21 cellular contexts compared by ENCODE assay signal in the genomic region with DNA sequence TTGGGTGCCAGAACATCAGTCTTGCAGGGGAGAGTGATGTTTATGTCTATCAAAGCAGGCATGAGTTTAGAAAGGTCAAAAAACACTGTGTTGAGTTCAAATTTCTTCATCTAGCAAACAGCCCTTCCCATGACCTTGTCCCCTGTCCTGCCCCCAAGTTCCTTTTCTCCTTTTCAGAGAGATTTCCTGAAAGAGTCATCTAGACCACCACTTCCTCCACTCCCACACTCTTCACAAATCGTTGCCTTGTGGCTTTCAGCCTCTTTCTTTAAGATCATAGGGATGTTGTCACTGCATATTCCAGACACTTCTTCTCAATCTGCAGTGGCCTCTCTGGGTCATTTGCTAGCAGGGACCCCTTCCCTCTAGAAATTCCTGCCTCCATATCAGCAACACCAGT.
"Had no signal": no experiment of that assay in that cellular context is flagged by ENCODE, and none has a peak within 500 bp of the region (broad histone marks: within the 10 kb centered on the region; RNA-seq: fewer than 3 reads in every experiment).

No MANE protein-coding gene starts in this region.

- H3K4me3 ChIP-seq: body of pancreas, colonic mucosa, hepatocyte, left ventricle myocardium inferior, thyroid gland, vagina had no signal

- H3K36me3 Mint-ChIP-seq: activated naive CD8-positive, alpha-beta T cell; memory B cell; natural killer cell treated with Interleukin-12 subunit alpha and Interleukin-12 subunit beta and Interleukin-15 and Interleukin-18, amount 100 ng/mL, for 72 hours; stimulated activated naive B cell treated with anti-CD40 and anti-IgM and Interleukin-4, amounts not matched to agents 10 μg/mL and 1 μg/mL and 100 μg/mL, for 72 hours had no signal

- H3K4me3 Mint-ChIP-seq: activated CD4-positive, alpha-beta T cell treated with anti-CD3 and anti-CD28 coated beads, Interleukin-2, amount 10 ng/mL, durations not matched to agents 24 days and 14 days; activated CD8-positive, alpha-beta T cell treated with anti-CD3 and anti-CD28 coated beads, Interleukin-2, amount 10 ng/mL, durations not matched to agents 7 days and 5 days; activated naive CD8-positive, alpha-beta T cell; memory B cell; natural killer cell treated with Interleukin-12 subunit alpha and Interleukin-12 subunit beta and Interleukin-15 and Interleukin-18, amount 100 ng/mL, for 72 hours; stimulated activated naive B cell treated with anti-CD40 and anti-IgM and Interleukin-4, amounts not matched to agents 10 μg/mL and 1 μg/mL and 100 μg/mL, for 72 hours had no signal

- H3K27ac ChIP-seq: body of pancreas, colonic mucosa, hepatocyte, left ventricle myocardium inferior, thyroid gland, vagina had no signal

- H3K36me3 ChIP-seq: colonic mucosa, left ventricle myocardium inferior, thyroid gland, vagina had no signal

- H3K9me3 Mint-ChIP-seq: activated CD4-positive, alpha-beta T cell treated with anti-CD3 and anti-CD28 coated beads, Interleukin-2, amount 10 ng/mL, durations not matched to agents 24 days and 14 days; memory B cell; natural killer cell treated with Interleukin-12 subunit alpha and Interleukin-12 subunit beta and Interleukin-15 and Interleukin-18, amount 100 ng/mL, for 72 hours; stimulated activated naive B cell treated with anti-CD40 and anti-IgM and Interleukin-4, amounts not matched to agents 10 μg/mL and 1 μg/mL and 100 μg/mL, for 72 hours had no signal

- H3K4me1 ChIP-seq: body of pancreas, colonic mucosa, left ventricle myocardium inferior, vagina had no signal

- H3K27me3 Mint-ChIP-seq: activated CD4-positive, alpha-beta T cell treated with anti-CD3 and anti-CD28 coated beads, Interleukin-2, amount 10 ng/mL, durations not matched to agents 24 days and 14 days; activated naive CD8-positive, alpha-beta T cell; memory B cell; natural killer cell treated with Interleukin-12 subunit alpha and Interleukin-12 subunit beta and Interleukin-15 and Interleukin-18, amount 100 ng/mL, for 72 hours; stimulated activated naive B cell treated with anti-CD40 and anti-IgM and Interleukin-4, amounts not matched to agents 10 μg/mL and 1 μg/mL and 100 μg/mL, for 72 hours had no signal

- H3K27me3 ChIP-seq: body of pancreas, colonic mucosa, hepatocyte, thyroid gland, vagina had no signal

- H3K27ac Mint-ChIP-seq: activated CD4-positive, alpha-beta T cell treated with anti-CD3 and anti-CD28 coated beads, Interleukin-2, amount 10 ng/mL, durations not matched to agents 24 days and 14 days; activated CD8-positive, alpha-beta T cell treated with anti-CD3 and anti-CD28 coated beads, Interleukin-2, amount 10 ng/mL, durations not matched to agents 7 days and 5 days; activated naive CD8-positive, alpha-beta T cell; memory B cell; natural killer cell treated with Interleukin-12 subunit alpha and Interleukin-12 subunit beta and Interleukin-15 and Interleukin-18, amount 100 ng/mL, for 72 hours; stimulated activated naive B cell treated with anti-CD40 and anti-IgM and Interleukin-4, amounts not matched to agents 10 μg/mL and 1 μg/mL and 100 μg/mL, for 72 hours had no signal

- ATAC-seq: activated CD8-positive, alpha-beta T cell treated with anti-CD3 and anti-CD28 coated beads, Interleukin-2, amount 10 ng/mL, durations not matched to agents 7 days and 5 days; body of pancreas; natural killer cell treated with Interleukin-12 subunit alpha and Interleukin-12 subunit beta and Interleukin-15 and Interleukin-18, amount 100 ng/mL, for 72 hours; stimulated activated naive B cell treated with anti-CD40 and anti-IgM and Interleukin-4, amounts not matched to agents 10 μg/mL and 1 μg/mL and 100 μg/mL, for 72 hours had no signal

- H3K9me3 ChIP-seq: body of pancreas, colonic mucosa, left ventricle myocardium inferior, thyroid gland, vagina had no signal

- H3K4me2 ChIP-seq: hepatocyte had no signal

- H2AFZ ChIP-seq: hepatocyte had no signal

- DNase-seq: activated CD4-positive, alpha-beta T cell treated with anti-CD3 and anti-CD28 coated beads, Interleukin-2, amount 10 ng/mL, durations not matched to agents 24 days and 14 days; activated CD4-positive, CD25-positive, alpha-beta regulatory T cell; activated CD8-positive, alpha-beta memory T cell treated with anti-CD3 and anti-CD28 coated beads, Interleukin-2, amount 50 U/mL, for 4 hours; activated CD8-positive, alpha-beta T cell treated with anti-CD3 and anti-CD28 coated beads, Interleukin-2, amount 10 ng/mL, durations not matched to agents 7 days and 5 days; activated effector memory CD4-positive, alpha-beta T cell treated with anti-CD3 and anti-CD28 coated beads, Interleukin-2, amount 50 U/mL, for 16 hours; activated T-cell treated with anti-CD3 and anti-CD28 coated beads, Interleukin-2, amount 50 U/mL, for 48 hours; amniotic stem cell; body of pancreas; caudate nucleus; colonic mucosa; kidney; left ventricle myocardium inferior; nucleus accumbens; stimulated activated CD4-positive, alpha-beta T cell treated with anti-CD3 and anti-CD28 coated beads, Interleukin-2, amount 100 ng/mL, for 48 hours; stimulated activated naive B cell treated with anti-CD40 and anti-IgM and Interleukin-4, amounts not matched to agents 10 μg/mL and 1 μg/mL and 100 μg/mL, for 72 hours; thyroid gland had no signal

- H3K4me1 Mint-ChIP-seq: activated CD4-positive, alpha-beta T cell treated with anti-CD3 and anti-CD28 coated beads, Interleukin-2, amount 10 ng/mL, durations not matched to agents 24 days and 14 days; memory B cell; stimulated activated naive B cell treated with anti-CD40 and anti-IgM and Interleukin-4, amounts not matched to agents 10 μg/mL and 1 μg/mL and 100 μg/mL, for 72 hours had no signal
